ENCODE assay signal across 8 cellular contexts in the genomic region with DNA sequence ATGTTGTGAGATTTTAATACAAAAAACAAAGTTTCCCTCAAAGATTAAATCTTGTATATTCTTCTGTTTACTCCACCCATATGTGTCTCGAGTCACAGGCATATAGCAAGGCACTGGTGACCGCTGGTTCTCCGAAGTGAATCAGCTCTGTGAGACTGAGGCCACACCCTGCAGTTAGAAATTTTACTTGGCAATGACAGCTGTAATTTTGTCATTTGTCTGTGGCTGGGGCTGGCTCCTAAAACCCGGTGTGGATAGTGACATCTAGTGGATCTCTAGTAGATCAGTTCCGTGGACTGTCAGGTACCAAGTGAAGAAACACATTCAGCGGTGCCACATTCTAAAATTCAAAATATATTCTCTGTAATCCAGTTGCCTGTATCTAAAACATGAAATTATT.
DNase-seq lines count a peak whose midpoint lies in the region; ATAC-seq, FAIRE-seq and TF ChIP-seq lines count a peak whose summit lies in the region.

No MANE protein-coding gene starts in this region.

- peak overlapping the region; percentile 52 to 86 (median 84) for H3K27ac Mint-ChIP-seq in CD4-positive, CD25-positive, alpha-beta regulatory T cell
- H3K27ac Mint-ChIP-seq in activated naive CD8-positive, alpha-beta T cell treated with anti-CD3 and anti-CD28 coated beads, Interleukin-2, amount 10 ng/mL, durations not matched to agents 7 days and 5 days, result no peak overlapping the region

- no peaks in the 10 kb centered on the region for H3K9me3 ChIP-seq in CD4-positive, CD25-positive, alpha-beta regulatory T cell (ENCODE audit: control insufficient read depth in 2 of 2, low read length in 2 of 2)
- no peaks in the 10 kb centered on the region for H3K9me3 ChIP-seq in cardiac muscle cell (ENCODE audit: low read depth)

- peaks cover 5 to 19% (median 6%) of the 10 kb centered on the region in 4 donors for H3K4me1 Mint-ChIP-seq in CD4-positive, CD25-positive, alpha-beta regulatory T cell
- peaks cover 8% of the 10 kb centered on the region for H3K4me1 Mint-ChIP-seq in activated naive CD8-positive, alpha-beta T cell treated with anti-CD3 and anti-CD28 coated beads, Interleukin-2, amount 10 ng/mL, durations not matched to agents 7 days and 5 days

- peak; percentile 24 to 81 (median 76) for DNase-seq in CD4-positive, CD25-positive, alpha-beta regulatory T cell
- DNase-seq in GM19239 (ENCODE audit: insufficient read length, low spot score) (peak; percentile 27), SHP77 treated with DMSO at 0.1 percent for 48 hours (lab: John Stamatoyannopoulos, UW) (peak; percentile 39), cardiac muscle cell (ENCODE audit: low read depth in 1 of 2, low spot score in 1 of 2) (peak; percentile 47 to 68), sciatic nerve (ENCODE audit: low spot score) (no peak)
- DNase-seq in activated naive CD8-positive, alpha-beta T cell treated with anti-CD3 and anti-CD28 coated beads, Interleukin-2, amount 10 ng/mL, durations not matched to agents 7 days and 5 days, result no peak

- peak; percentile 73 for FAIRE-seq in GM19239 (lab: Jason Lieb, UNC)

- peak; percentile 72 for TF ChIP-seq CTCF in LNCAP (IDR thresholded peaks at IDR 0.05)
- peak; percentile 58 for TF ChIP-seq CTCF in cardiac muscle cell (IDR thresholded peaks at IDR 0.05; ENCODE audit: low read depth, low read length)

- H3K4me1 ChIP-seq in CD4-positive, CD25-positive, alpha-beta regulatory T cell (ENCODE audit: control insufficient read depth, insufficient read depth, low read length, poor library complexity, severe bottlenecking), result peaks cover 4% of the 10 kb centered on the region
- peaks cover 4% of the 10 kb centered on the region for H3K4me1 ChIP-seq in cardiac muscle cell (ENCODE audit: low read depth)

- H3K27me3 Mint-ChIP-seq in CD4-positive, CD25-positive, alpha-beta regulatory T cell, result no peaks in the 10 kb centered on the region
- peaks cover 2% of the 10 kb centered on the region for H3K27me3 Mint-ChIP-seq in activated naive CD8-positive, alpha-beta T cell treated with anti-CD3 and anti-CD28 coated beads, Interleukin-2, amount 10 ng/mL, durations not matched to agents 7 days and 5 days

- H3K36me3 ChIP-seq in CD4-positive, CD25-positive, alpha-beta regulatory T cell (ENCODE audit: control insufficient read depth, insufficient read depth, low read length), result no peaks in the 10 kb centered on the region
- peaks cover 4% of the 10 kb centered on the region for H3K36me3 ChIP-seq in cardiac muscle cell

- H3K36me3 Mint-ChIP-seq in CD4-positive, CD25-positive, alpha-beta regulatory T cell, result no peaks in the 10 kb centered on the region
- H3K36me3 Mint-ChIP-seq in activated naive CD8-positive, alpha-beta T cell treated with anti-CD3 and anti-CD28 coated beads, Interleukin-2, amount 10 ng/mL, durations not matched to agents 7 days and 5 days, result no peaks in the 10 kb centered on the region

- H3K4me3 Mint-ChIP-seq in CD4-positive, CD25-positive, alpha-beta regulatory T cell, result peak overlapping the region; percentile 17 to 84 (median 48)
- no peak overlapping the region for H3K4me3 Mint-ChIP-seq in activated naive CD8-positive, alpha-beta T cell treated with anti-CD3 and anti-CD28 coated beads, Interleukin-2, amount 10 ng/mL, durations not matched to agents 7 days and 5 days

- POLR2A ChIA-PET in activated naive CD8-positive, alpha-beta T cell treated with anti-CD3 and anti-CD28 coated beads, Interleukin-2, amount 10 ng/mL, durations not matched to agents 7 days and 5 days (lab: Charles Lee), result no interaction called here

- ATAC-seq in CD4-positive, CD25-positive, alpha-beta regulatory T cell (ENCODE audit: low read depth in 2 of 2), result peak; percentile 93 to 96
- peak; percentile 88 for ATAC-seq in activated naive CD8-positive, alpha-beta T cell treated with anti-CD3 and anti-CD28 coated beads, Interleukin-2, amount 10 ng/mL, durations not matched to agents 7 days and 5 days (ENCODE audit: low read depth)
- ATAC-seq in sciatic nerve (peak; percentile 94), HG02840 (IDR thresholded peaks at IDR 0.05; ENCODE audit: low FRiP score, unreplicated experiment) (no peak)

- no peaks in the 10 kb centered on the region for H3K9me3 Mint-ChIP-seq in CD4-positive, CD25-positive, alpha-beta regulatory T cell
- H3K9me3 Mint-ChIP-seq in activated naive CD8-positive, alpha-beta T cell treated with anti-CD3 and anti-CD28 coated beads, Interleukin-2, amount 10 ng/mL, durations not matched to agents 7 days and 5 days, result no peaks in the 10 kb centered on the region

- H3K27ac ChIP-seq in CD4-positive, CD25-positive, alpha-beta regulatory T cell (ENCODE audit: insufficient read depth, low read length, poor library complexity, severe bottlenecking), result peak overlapping the region; percentile 58
- H3K27ac ChIP-seq in cardiac muscle cell, result no peak overlapping the region

- no peaks in the 10 kb centered on the region for H3K27me3 ChIP-seq in CD4-positive, CD25-positive, alpha-beta regulatory T cell (ENCODE audit: control insufficient read depth, insufficient read depth, low read length)
- H3K27me3 ChIP-seq in cardiac muscle cell, result no peaks in the 10 kb centered on the region

- peak overlapping the region; percentile 38 for H3K4me3 ChIP-seq in CD4-positive, CD25-positive, alpha-beta regulatory T cell (ENCODE audit: low read depth, low read length)
- no peak overlapping the region for H3K4me3 ChIP-seq in cardiac muscle cell

- intact Hi-C loops in sciatic nerve (cut with DNase I), result no loop called here

Comparison
In these comparisons a context has a peak if more than half of its experiments do, and no peak if none do; other contexts are left out.
1. DNase-seq: peak in CD4-positive, CD25-positive, alpha-beta regulatory T cell (3 of 3), GM19239 (single experiment), SHP77 treated with DMSO at 0.1 percent for 48 hours (single experiment) and cardiac muscle cell (2 of 2); none in activated naive CD8-positive, alpha-beta T cell treated with anti-CD3 and anti-CD28 coated beads, Interleukin-2, amount 10 ng/mL, durations not matched to agents 7 days and 5 days (single experiment) and sciatic nerve (single experiment).